In the genomic region with DNA sequence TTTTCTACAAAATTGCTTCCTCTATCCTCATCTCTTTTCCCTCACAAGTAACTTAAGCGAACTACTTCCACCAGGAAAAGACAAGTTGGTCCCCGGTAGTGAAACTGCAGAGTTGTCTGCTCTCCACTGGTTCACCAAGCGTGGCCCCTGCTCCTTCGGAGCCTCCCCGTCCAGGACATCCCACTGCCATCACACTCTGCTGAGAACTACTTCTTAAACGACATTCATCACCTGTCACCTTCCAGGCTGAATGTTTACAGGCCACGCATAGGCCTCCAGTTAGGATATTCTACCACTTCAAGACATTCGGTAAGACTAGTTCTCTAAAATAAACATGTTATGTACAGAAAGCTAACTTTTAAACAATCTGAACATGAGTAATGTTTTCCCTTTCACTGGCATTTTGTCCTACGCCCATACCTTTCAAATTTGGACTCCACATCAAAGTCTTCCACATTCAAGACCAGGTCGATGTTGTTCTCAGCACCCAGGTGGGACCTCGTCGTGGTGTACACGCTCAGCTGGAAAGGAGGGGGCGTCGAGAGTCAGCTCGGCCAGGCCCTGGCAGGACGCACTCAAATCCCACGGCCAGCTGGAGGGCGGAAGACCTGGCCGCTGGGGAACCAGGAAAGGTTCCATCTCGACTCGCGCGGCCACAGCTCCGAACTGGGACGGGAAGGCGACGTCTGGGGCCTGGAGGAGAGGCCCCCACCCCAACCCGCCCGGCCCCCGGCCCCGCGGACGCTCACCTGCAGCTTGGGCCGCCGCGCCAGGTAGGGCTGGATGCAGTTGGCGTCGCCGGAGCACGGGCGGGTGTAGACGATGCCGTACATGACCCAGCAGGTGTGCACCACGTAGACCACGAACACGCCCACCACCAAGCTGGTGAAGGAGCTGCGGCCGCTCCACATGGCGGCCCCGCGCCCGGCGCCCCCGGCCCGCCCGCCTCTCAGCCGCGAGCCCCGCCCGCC, we compare ENCODE assay signal across 7 cellular contexts. TPM values are rescaled to one million over a fixed set of nuclear protein-coding genes. Genes with fewer than 3 reads are reported as not detected.
DNase-seq lines count a peak whose midpoint lies in the region; ATAC-seq and TF ChIP-seq lines count a peak whose summit lies in the region.

No MANE protein-coding gene starts in this region.

- peak overlapping the region; percentile 89 for H3K4me3 Mint-ChIP-seq in stimulated activated naive CD8-positive, alpha-beta T cell treated with anti-CD3 and anti-CD28 coated beads, Interleukin-15, Interleukin-2, amounts not matched to agents 100 ng/mL and 50 ng/mL, for 24 hours

- peak overlapping the region; percentile 97 for H3K4me3 ChIP-seq in astrocyte of the cerebellum (ENCODE audit: low read depth, low read length)

- peak; percentile 33 for ATAC-seq in GM18502 (IDR thresholded peaks at IDR 0.05; ENCODE audit: poor library complexity, unreplicated experiment)
- ATAC-seq in HG02571 (IDR thresholded peaks at IDR 0.05; ENCODE audit: unreplicated experiment): peak; percentile 21
- ATAC-seq in left lobe of liver: peak; percentile 2

- H3K4me1 Mint-ChIP-seq in stimulated activated naive CD8-positive, alpha-beta T cell treated with anti-CD3 and anti-CD28 coated beads, Interleukin-15, Interleukin-2, amounts not matched to agents 100 ng/mL and 50 ng/mL, for 24 hours (ENCODE audit: low read depth): peaks cover 30% of the 10 kb centered on the region

- peak overlapping the region; percentile 92 for H3K27ac Mint-ChIP-seq in stimulated activated naive CD8-positive, alpha-beta T cell treated with anti-CD3 and anti-CD28 coated beads, Interleukin-15, Interleukin-2, amounts not matched to agents 100 ng/mL and 50 ng/mL, for 24 hours

- peaks cover 40% of the 10 kb centered on the region for H3K36me3 Mint-ChIP-seq in stimulated activated naive CD8-positive, alpha-beta T cell treated with anti-CD3 and anti-CD28 coated beads, Interleukin-15, Interleukin-2, amounts not matched to agents 100 ng/mL and 50 ng/mL, for 24 hours (ENCODE audit: low read depth)

- in situ Hi-C loops in astrocyte of the cerebellum (cut with HindIII; ENCODE audit: low sequenced_read_pairs): no loop called here

- H3K9me3 Mint-ChIP-seq in stimulated activated naive CD8-positive, alpha-beta T cell treated with anti-CD3 and anti-CD28 coated beads, Interleukin-15, Interleukin-2, amounts not matched to agents 100 ng/mL and 50 ng/mL, for 24 hours: no peaks in the 10 kb centered on the region

- no peak for TF ChIP-seq CTCF in astrocyte of the cerebellum (IDR thresholded peaks at IDR 0.05; ENCODE audit: low read depth, low read length, missing control alignments)

- no peaks in the 10 kb centered on the region for H3K27me3 Mint-ChIP-seq in stimulated activated naive CD8-positive, alpha-beta T cell treated with anti-CD3 and anti-CD28 coated beads, Interleukin-15, Interleukin-2, amounts not matched to agents 100 ng/mL and 50 ng/mL, for 24 hours

- peak; percentile 30 for DNase-seq in NCI-H748 treated with DMSO at 0.1 percent for 48 hours (lab: John Stamatoyannopoulos, UW)
- DNase-seq in astrocyte of the cerebellum (ENCODE audit: low read depth): no peak
- DNase-seq in left lobe of liver (ENCODE audit: low spot score): no peak
- no peak for DNase-seq in central memory CD4-positive, alpha-beta T cell

RNA-seq across cellular contexts. Expression of gene CLPTM1L, which starts 0.7 kb away (rescaled TPM):
- total RNA-seq in left lobe of liver: 147 TPM

RNA-seq across cellular contexts. Expression of gene TERT, which starts 49.3 kb away (rescaled TPM):
- total RNA-seq in left lobe of liver: 0.10 TPM
